In the genomic region with DNA sequence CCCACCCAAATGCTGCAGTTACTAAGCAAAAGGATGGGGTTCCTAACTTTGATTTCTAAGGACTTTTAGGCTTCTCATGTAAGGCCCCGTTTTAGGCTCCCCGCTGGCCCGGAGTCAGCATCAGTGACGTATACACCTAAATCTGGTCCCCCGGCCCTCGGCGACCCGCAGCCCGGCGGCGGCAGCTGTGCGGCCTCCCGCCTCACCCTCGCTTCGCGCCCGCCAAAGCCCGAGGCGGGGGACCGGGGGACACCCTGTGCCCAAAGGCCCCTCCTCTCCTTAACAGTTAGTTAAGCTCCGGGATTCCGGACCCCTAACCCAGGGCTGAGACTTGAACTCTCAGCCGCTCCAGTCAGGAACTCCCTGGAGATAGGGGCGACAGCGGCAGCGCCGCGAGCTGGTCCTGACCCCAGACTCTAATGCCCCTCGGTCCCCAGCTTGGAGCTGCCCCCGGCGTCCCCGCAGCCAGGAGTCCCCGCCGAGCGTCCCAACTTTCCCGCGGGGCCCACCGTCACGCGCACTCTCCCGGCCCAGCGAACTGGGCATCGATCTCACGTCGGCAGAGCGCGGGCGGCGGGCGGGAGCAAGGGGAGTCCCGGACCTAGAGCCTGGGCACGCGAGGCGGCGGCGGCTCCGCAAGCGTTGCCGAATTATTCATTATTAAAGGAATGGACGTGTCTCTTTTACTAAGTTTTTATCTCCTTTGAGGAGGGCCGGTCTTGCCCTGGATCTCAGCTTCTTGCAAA, we compare ENCODE assay signal across 8 cellular contexts. TPM values are rescaled to one million over a fixed set of nuclear protein-coding genes. Genes with fewer than 3 reads are reported as not detected.
DNase-seq lines count a peak whose midpoint lies in the region; FAIRE-seq and TF ChIP-seq lines count a peak whose summit lies in the region.

No MANE protein-coding gene starts in this region.

- H3K4me1 Mint-ChIP-seq in mesothelial cell of epicardium = peaks cover 22% of the 10 kb centered on the region
- peaks cover 52% of the 10 kb centered on the region for H3K4me1 Mint-ChIP-seq in stimulated activated naive CD8-positive, alpha-beta T cell treated with anti-CD3 and anti-CD28 coated beads, Interleukin-15, Interleukin-2, amounts not matched to agents 100 ng/mL and 50 ng/mL, for 24 hours (ENCODE audit: low read depth)

- TF ChIP-seq CTCF in mesothelial cell of epicardium (IDR thresholded peaks at IDR 0.05; ENCODE audit: unreplicated experiment) = no peak

- H3K9me3 Mint-ChIP-seq in mesothelial cell of epicardium = no peaks in the 10 kb centered on the region
- H3K9me3 Mint-ChIP-seq in stimulated activated naive CD8-positive, alpha-beta T cell treated with anti-CD3 and anti-CD28 coated beads, Interleukin-15, Interleukin-2, amounts not matched to agents 100 ng/mL and 50 ng/mL, for 24 hours = no peaks in the 10 kb centered on the region

- no peak for TF ChIP-seq POLR2A in GM12892 (IDR thresholded peaks at IDR 0.05; ENCODE audit: low read depth, low read length)

- H3K27me3 Mint-ChIP-seq in mesothelial cell of epicardium (ENCODE audit: low read depth) = peaks cover 84% of the 10 kb centered on the region
- peaks cover 9% of the 10 kb centered on the region for H3K27me3 Mint-ChIP-seq in stimulated activated naive CD8-positive, alpha-beta T cell treated with anti-CD3 and anti-CD28 coated beads, Interleukin-15, Interleukin-2, amounts not matched to agents 100 ng/mL and 50 ng/mL, for 24 hours

- H3K27ac Mint-ChIP-seq in mesothelial cell of epicardium = no peak overlapping the region
- H3K27ac Mint-ChIP-seq in stimulated activated naive CD8-positive, alpha-beta T cell treated with anti-CD3 and anti-CD28 coated beads, Interleukin-15, Interleukin-2, amounts not matched to agents 100 ng/mL and 50 ng/mL, for 24 hours = peak overlapping the region; percentile 86

- no peak for FAIRE-seq in GM12892 (lab: Jason Lieb, UNC)

- H3K36me3 Mint-ChIP-seq in mesothelial cell of epicardium = no peaks in the 10 kb centered on the region
- H3K36me3 Mint-ChIP-seq in stimulated activated naive CD8-positive, alpha-beta T cell treated with anti-CD3 and anti-CD28 coated beads, Interleukin-15, Interleukin-2, amounts not matched to agents 100 ng/mL and 50 ng/mL, for 24 hours (ENCODE audit: low read depth) = no peaks in the 10 kb centered on the region

- H3K4me3 Mint-ChIP-seq in mesothelial cell of epicardium = peak overlapping the region; percentile 97
- H3K4me3 Mint-ChIP-seq in stimulated activated naive CD8-positive, alpha-beta T cell treated with anti-CD3 and anti-CD28 coated beads, Interleukin-15, Interleukin-2, amounts not matched to agents 100 ng/mL and 50 ng/mL, for 24 hours = peak overlapping the region; percentile 96

- DNase-seq in GM12892 (ENCODE audit: insufficient read length) (peak; percentile 7), dermis blood vessel endothelial cell (peak; percentile 61), mesothelial cell of epicardium (ENCODE audit: low spot score in 2 of 2, unreplicated experiment in 2 of 2) (peak in 1 of 2 experiments; percentile 42), hippocampal formation (lab: John Stamatoyannopoulos, UW) (no peak), NCI-H526 treated with DMSO at 0.1 percent for 48 hours (lab: John Stamatoyannopoulos, UW) (no peak), EL (no peak)
- DNase-seq in activated CD4-positive, alpha-beta T cell treated with anti-CD3 and anti-CD28 coated beads for 4 hours = peak; percentile 28 to 51

RNA-seq across cellular contexts. Expression of gene NR3C2, which starts 1.5 kb away (rescaled TPM):
- polyA plus RNA-seq in GM12892 (2012; ENCODE audit: missing spikeins) = 0.25 TPM
- total RNA-seq in dermis blood vessel endothelial cell = 9.9 and 12.2 TPM in 2 replicates
- total RNA-seq in mesothelial cell of epicardium = 4.0 to 5.3 TPM (median 5.2 TPM) in 3 replicates

Comparison
In these comparisons a context has a peak if more than half of its experiments do, and no peak if none do; other contexts are left out.
1. DNase-seq: peak in GM12892 (single experiment), activated CD4-positive, alpha-beta T cell treated with anti-CD3 and anti-CD28 coated beads for 4 hours (2 of 2) and dermis blood vessel endothelial cell (single experiment); none in hippocampal formation (0 of 2), NCI-H526 treated with DMSO at 0.1 percent for 48 hours (single experiment) and EL (single experiment).